ENCODE assay signal across 8 cellular contexts in genomic region chr5:57173318-57174127, GRCh38. TPM values are rescaled to one million over a fixed set of nuclear protein-coding genes. Genes with fewer than 3 reads are reported as not detected.
DNase-seq lines count a peak whose midpoint lies in the region; ATAC-seq, FAIRE-seq and TF ChIP-seq lines count a peak whose summit lies in the region.

Gene GPBP1, plus strand, starts transcription at chr5:57174059. Its CDS starts 40,072 bp downstream, at chr5:57214131.

- peak within 1 kb of the TSS; percentile 99 for H3K9ac ChIP-seq in smooth muscle cell (ENCODE audit: low read depth)

- ATAC-seq in GM18907 (IDR thresholded peaks at IDR 0.05; ENCODE audit: unreplicated experiment) (peak; percentile 78), HG03159 (IDR thresholded peaks at IDR 0.05; ENCODE audit: unreplicated experiment) (peak; percentile 63)

- no peaks in the 10 kb centered on the region for H3K36me3 ChIP-seq in bronchial epithelial cell (ENCODE audit: control insufficient read depth, insufficient read depth, low read length)
- H3K36me3 ChIP-seq in smooth muscle cell (ENCODE audit: low read depth) = no peaks in the 10 kb centered on the region

- no peaks in the 10 kb centered on the region for H3K27me3 ChIP-seq in bronchial epithelial cell (ENCODE audit: control insufficient read depth, insufficient read depth, low read length)
- no peaks in the 10 kb centered on the region for H3K27me3 ChIP-seq in smooth muscle cell (ENCODE audit: low read depth)

- peaks cover 48% of the 10 kb centered on the region for H3K79me2 ChIP-seq in smooth muscle cell (ENCODE audit: low read depth)

- H2AFZ ChIP-seq in smooth muscle cell (ENCODE audit: low read depth) = peak within 1 kb of the TSS; percentile 78

- DNase-seq in AG04449 (ENCODE audit: low read depth, low spot score) = peak; percentile 98
- DNase-seq in NCI-H2227 treated with DMSO at 0.1 percent for 48 hours (lab: John Stamatoyannopoulos, UW) = peak; percentile 93
- peak; percentile 96 for DNase-seq in bronchial epithelial cell (ENCODE audit: low read depth)
- peak; percentile 95 for DNase-seq in iPS-NIHi11 (ENCODE audit: low spot score)
- peak; percentile 100 for DNase-seq in smooth muscle cell (lab: John Stamatoyannopoulos, UW; ENCODE audit: unreplicated experiment)

- TF ChIP-seq CTCF in AG04449 (IDR thresholded peaks at IDR 0.05; ENCODE audit: insufficient read depth, low read length, missing control alignments) (no peak), WI38 (IDR thresholded peaks at IDR 0.05; ENCODE audit: low read depth, low read length) (no peak), bronchial epithelial cell (IDR thresholded peaks at IDR 0.05; ENCODE audit: insufficient read depth, low read length, severe bottlenecking) (no peak), smooth muscle cell (IDR thresholded peaks at IDR 0.05; ENCODE audit: borderline replicate concordance, insufficient read depth, poor library complexity, severe bottlenecking) (no peak)

- POLR2A ChIA-PET in AG04449 (lab: Yijun Ruan, JAX) = interaction anchor here (0.5 to 1.4 kb wide), 7 partner anchors 14 to 257 kb away, joined by 3 to 10 read pairs (median 3); no protein-coding TSS in a partner anchor

- H3K4me1 ChIP-seq in smooth muscle cell (ENCODE audit: low read depth) = peaks cover 32% of the 10 kb centered on the region

- H3K4me3 ChIP-seq in AG04449 (ENCODE audit: low read depth, low read length) = peak within 1 kb of the TSS; percentile 99
- peak within 1 kb of the TSS; percentile 97 for H3K4me3 ChIP-seq in WI38 (ENCODE audit: low read depth, low read length)
- peak within 1 kb of the TSS; percentile 99 for H3K4me3 ChIP-seq in bronchial epithelial cell (ENCODE audit: low read depth, low read length)
- H3K4me3 ChIP-seq in smooth muscle cell = peak within 1 kb of the TSS; percentile 87

- H3F3A ChIP-seq in smooth muscle cell (ENCODE audit: low read depth) = peaks cover 10% of the 10 kb centered on the region

- H4K20me1 ChIP-seq in smooth muscle cell (ENCODE audit: low read depth) = peaks cover 41% of the 10 kb centered on the region

- CTCF ChIA-PET in AG04449 (lab: Yijun Ruan, JAX) = no interaction called here

- WGBS in smooth muscle cell (ENCODE audit: low lambda C conversion rate) = under 1% methylated on average over 46 of the region's 83 CpGs

- H3K27ac ChIP-seq in smooth muscle cell (ENCODE audit: low read depth) = peak within 1 kb of the TSS; percentile 99

- H3K4me2 ChIP-seq in smooth muscle cell = peak within 1 kb of the TSS; percentile 96

- H3K9me3 ChIP-seq in smooth muscle cell (replicated peaks; ENCODE audit: low read depth) = no peaks in the 10 kb centered on the region

- FAIRE-seq in bronchial epithelial cell (lab: Jason Lieb, UNC) = peak; percentile 36

RNA-seq across cellular contexts. Expression of gene GPBP1, which starts in this region (rescaled TPM):
- 84.2 and 87.3 TPM in 2 replicates for total RNA-seq in bronchial epithelial cell
- 78.8 and 87.4 TPM in 2 replicates for total RNA-seq in smooth muscle cell
- polyA plus RNA-seq in smooth muscle cell = 43.2 and 45.4 TPM in 2 replicates

Comparison
In these comparisons a context has a peak if more than half of its experiments do, and no peak if none do; other contexts are left out.
1. Peak in every context shown above with its lines: DNase-seq, ATAC-seq, H3K4me3 ChIP-seq and H3K27ac ChIP-seq.